ENCODE assay signal across 11 cellular contexts in genomic region chr10:50362547-50363125, GRCh38.
DNase-seq lines count a peak whose midpoint lies in the region; ATAC-seq and TF ChIP-seq lines count a peak whose summit lies in the region.
"Had no signal": no experiment of that assay in that cellular context is flagged by ENCODE, and none has a peak within 500 bp of the region (broad histone marks: within the 10 kb centered on the region; RNA-seq: fewer than 3 reads in every experiment).

No MANE protein-coding gene starts in this region.

- peaks cover 10% of the 10 kb centered on the region for H3K4me1 Mint-ChIP-seq in mesothelial cell of epicardium

- intact Hi-C loops in OCI-LY7 (cut with micrococcal nuclease; ENCODE audit: unreplicated experiment) (no loop called here), psoas muscle (cut with DNase I) (no loop called here)

- no peak overlapping the region for H3K4me3 Mint-ChIP-seq in mesothelial cell of epicardium

- ATAC-seq in HG03039 (IDR thresholded peaks at IDR 0.05; ENCODE audit: unreplicated experiment) (peak; percentile 62), psoas muscle (no peak)
- ATAC-seq: heart left ventricle had no signal

- peaks cover 25 to 36% (median 26%) of the 10 kb centered on the region in 10 experiments for H3K4me1 ChIP-seq in BLaER1 treated with 17β-estradiol and CSF1 and Interleukin-3, amounts not matched to agents 10 nM and 100 nM
- H3K4me1 ChIP-seq in OCI-LY7 (ENCODE audit: insufficient read depth, low read length, poor library complexity, severe bottlenecking) (peaks cover 68% of the 10 kb centered on the region), psoas muscle (peaks cover 28% of the 10 kb centered on the region)

- peak overlapping the region in 2 of 11 experiments; percentile 15; a peak in 1 of 22 replicates for H3K9ac ChIP-seq in BLaER1 treated with 17β-estradiol and CSF1 and Interleukin-3, amounts not matched to agents 10 nM and 100 nM

- no peaks in the 10 kb centered on the region for H3K27me3 Mint-ChIP-seq in mesothelial cell of epicardium (ENCODE audit: low read depth)

- CTCF ChIA-PET in OCI-LY7 (lab: Charles Lee; ENCODE audit: unreplicated experiment) = no interaction called here

- H3K36me3 Mint-ChIP-seq in mesothelial cell of epicardium = no peaks in the 10 kb centered on the region

- peak overlapping the region in 10 of 11 experiments; percentile 31 to 69 (median 58); a peak in 19 of 22 replicates for H3K27ac ChIP-seq in BLaER1 treated with 17β-estradiol and CSF1 and Interleukin-3, amounts not matched to agents 10 nM and 100 nM
- H3K27ac ChIP-seq in OCI-LY7 (ENCODE audit: low read depth, low read length, poor library complexity, severe bottlenecking) (peak overlapping the region; percentile 100), psoas muscle (no peak overlapping the region)
- H3K27ac ChIP-seq: C4-2B, heart left ventricle had no signal

- peaks cover 12% of the 10 kb centered on the region for H3K9me3 Mint-ChIP-seq in mesothelial cell of epicardium

- peak overlapping the region; percentile 15; the same call in 1 of the 2 replicates for H2AFZ ChIP-seq in OCI-LY7 (ENCODE audit: low read length)

- TF ChIP-seq CTCF in OCI-LY7 (conservative IDR thresholded peaks at IDR 0.05; ENCODE audit: low read length) = no peak
- TF ChIP-seq CTCF in mesothelial cell of epicardium (IDR thresholded peaks at IDR 0.05; ENCODE audit: unreplicated experiment) = no peak
- no peak for TF ChIP-seq CTCF in psoas muscle (IDR thresholded peaks at IDR 0.05)

- peak overlapping the region; percentile 40 to 69 (median 52); a peak in 21 of 22 replicates for H3K4me2 ChIP-seq in BLaER1 treated with 17β-estradiol and CSF1 and Interleukin-3, amounts not matched to agents 10 nM and 100 nM
- peak overlapping the region; percentile 88 for H3K4me2 ChIP-seq in OCI-LY7 (ENCODE audit: low read length)

- 96 to 100% (median 98%) methylated on average over 2 of the region's 2 CpGs for WGBS in psoas muscle, 3 donors

- BruUV-seq in OCI-LY7 (replicated peaks; lab: Mats Ljungman, UMichigan) = no TSS peak

- peaks cover 0 to 95% (median 0%) of the 10 kb centered on the region in 11 experiments; a peak in 5 of 22 replicates for H4K20me1 ChIP-seq in BLaER1 treated with 17β-estradiol and CSF1 and Interleukin-3, amounts not matched to agents 10 nM and 100 nM
- H4K20me1 ChIP-seq in OCI-LY7 (ENCODE audit: insufficient read depth, low read length) = no peaks in the 10 kb centered on the region

- H3K4me3 ChIP-seq in BLaER1 treated with 17β-estradiol and CSF1 and Interleukin-3, amounts not matched to agents 10 nM and 100 nM = no peak overlapping the region
- H3K4me3 ChIP-seq in OCI-LY7 (ENCODE audit: low read depth, low read length, poor library complexity, severe bottlenecking) (peak overlapping the region; percentile 72), psoas muscle (no peak overlapping the region)
- H3K4me3 ChIP-seq: heart left ventricle had no signal

- H3K9me3 ChIP-seq in BLaER1 treated with 17β-estradiol and CSF1 and Interleukin-3, amounts not matched to agents 10 nM and 100 nM (replicated peaks in 1 of 11) = peaks cover 0 to 35% (median 19%) of the 10 kb centered on the region in 11 experiments; a peak in 15 of 22 replicates
- H3K9me3 ChIP-seq in OCI-LY7 (ENCODE audit: low read length) (no peaks in the 10 kb centered on the region), psoas muscle (peaks cover 3% of the 10 kb centered on the region)

- no peak overlapping the region for H3K27ac Mint-ChIP-seq in mesothelial cell of epicardium

- peak; percentile 19 for DNase-seq in GM19240 (ENCODE audit: insufficient read length, low spot score)
- DNase-seq in OCI-LY7 (ENCODE audit: low spot score) = peak; percentile 90
- no peak for DNase-seq in retina
- DNase-seq in HuH-7.5 (ENCODE audit: low spot score) = no peak
- DNase-seq in mesothelial cell of epicardium (ENCODE audit: low spot score in 2 of 2, unreplicated experiment in 2 of 2) = no peak
- no peak for DNase-seq in psoas muscle
- DNase-seq: heart left ventricle, NCI-H1417 had no signal

- no peaks in the 10 kb centered on the region for H3K27me3 ChIP-seq in BLaER1 treated with 17β-estradiol and CSF1 and Interleukin-3, amounts not matched to agents 10 nM and 100 nM
- no peaks in the 10 kb centered on the region for H3K27me3 ChIP-seq in psoas muscle (ENCODE audit: insufficient read depth in 3 of 3, low read length in 2 of 3)
- H3K27me3 ChIP-seq: heart left ventricle had no signal

- peaks cover 0 to 19% (median 0%) of the 10 kb centered on the region in 11 experiments; a peak in 5 of 22 replicates for H3K36me3 ChIP-seq in BLaER1 treated with 17β-estradiol and CSF1 and Interleukin-3, amounts not matched to agents 10 nM and 100 nM
- H3K36me3 ChIP-seq in OCI-LY7 (ENCODE audit: insufficient read depth, low read length) (peaks cover 10% of the 10 kb centered on the region), psoas muscle (ENCODE audit: insufficient read depth in 1 of 2, low read depth in 1 of 2) (no peaks in the 10 kb centered on the region)

- H3K9me2 ChIP-seq in OCI-LY7 (ENCODE audit: insufficient read depth, low read length) = no peaks in the 10 kb centered on the region

- POLR2A ChIA-PET in OCI-LY7 (lab: Charles Lee) = interaction anchor here (0.8 to 5.1 kb wide), 6 partner anchors 23 to 291 kb away, joined by 3 to 36 read pairs (median 4); no protein-coding TSS in a partner anchor

- H3K79me2 ChIP-seq in OCI-LY7 (ENCODE audit: insufficient read depth, low read depth, low read length) = peaks cover 54% of the 10 kb centered on the region

Comparison
In these comparisons a context has a peak if more than half of its experiments do, and no peak if none do; other contexts are left out.
1. DNase-seq: peak in GM19240 (single experiment) and OCI-LY7 (single experiment); none in retina (single experiment), HuH-7.5 (single experiment), mesothelial cell of epicardium (0 of 2) and psoas muscle (0 of 2).